In the genomic region with DNA sequence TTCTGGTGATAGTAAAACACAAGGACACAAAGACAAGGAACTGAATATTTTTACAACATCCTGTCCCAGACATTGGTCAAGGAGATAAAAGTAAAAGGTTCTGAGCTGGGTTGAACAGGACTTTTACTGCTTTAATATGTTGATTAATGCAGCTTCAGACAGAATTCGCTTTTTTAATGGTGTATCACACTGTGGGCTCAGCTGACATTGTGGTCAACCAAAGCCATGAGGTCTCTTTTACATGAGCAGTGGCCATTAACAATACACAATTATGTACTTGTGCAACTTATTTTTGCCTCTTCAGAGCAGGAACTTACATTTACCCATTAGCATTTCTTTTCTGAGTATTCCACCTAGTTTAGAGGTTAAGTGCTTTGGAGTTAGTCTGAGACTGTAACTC, we compare ENCODE assay signal across 13 cellular contexts. TPM values are rescaled to one million over a fixed set of nuclear protein-coding genes. Genes with fewer than 3 reads are reported as not detected.
DNase-seq lines count a peak whose midpoint lies in the region; ATAC-seq and TF ChIP-seq lines count a peak whose summit lies in the region.
"Had no signal": no experiment of that assay in that cellular context is flagged by ENCODE, and none has a peak within 500 bp of the region (broad histone marks: within the 10 kb centered on the region; RNA-seq: fewer than 3 reads in every experiment).

No MANE protein-coding gene starts in this region.

- TF ChIP-seq CTCF in VCaP (conservative IDR thresholded peaks at IDR 0.05), result no peak

- H3K27ac ChIP-seq in VCaP, result peak overlapping the region; percentile 54
- H3K27ac ChIP-seq: BLaER1 had no signal

- DNase-seq in COLO829 (ENCODE audit: low spot score) (peak; percentile 44), LHCN-M2 (ENCODE audit: low read depth) (peak; percentile 12), foreskin melanocyte (peak; percentile 90), occipital lobe (lab: John Stamatoyannopoulos, UW) (no peak)
- no peak for DNase-seq in activated naive CD4-positive, alpha-beta T cell treated with anti-CD3 and anti-CD28 coated beads, Interleukin-2, amount 50 U/mL, for 16 hours
- DNase-seq: 8988T; AML-193; CD8-positive, alpha-beta memory T cell had no signal

- no peak for TF ChIP-seq POLR2A in GM18505 (IDR thresholded peaks at IDR 0.05; ENCODE audit: borderline replicate concordance, extremely low read depth, insufficient read depth, insufficient read length)

- no peak for ATAC-seq in GM18505 (IDR thresholded peaks at IDR 0.05; ENCODE audit: unreplicated experiment)
- ATAC-seq: GM12878, HepG2 had no signal

RNA-seq across cellular contexts. Expression of a gene that starts 22.8 kb away (rescaled TPM):
- 46.1 and 50.1 TPM in 2 replicates for total RNA-seq in LHCN-M2 (2014; rRNA removed)
- 15.7 TPM for polyA plus RNA-seq in LHCN-M2 (2012)
- total RNA-seq in occipital lobe, result 88.3 TPM

Comparison
In these comparisons a context has a peak if more than half of its experiments do, and no peak if none do; other contexts are left out.
1. DNase-seq: peak in COLO829 (single experiment), LHCN-M2 (single experiment) and foreskin melanocyte (single experiment); none in activated naive CD4-positive, alpha-beta T cell treated with anti-CD3 and anti-CD28 coated beads, Interleukin-2, amount 50 U/mL, for 16 hours (single experiment) and occipital lobe (single experiment).